ENCODE assay signal across 8 cellular contexts in the genomic region with DNA sequence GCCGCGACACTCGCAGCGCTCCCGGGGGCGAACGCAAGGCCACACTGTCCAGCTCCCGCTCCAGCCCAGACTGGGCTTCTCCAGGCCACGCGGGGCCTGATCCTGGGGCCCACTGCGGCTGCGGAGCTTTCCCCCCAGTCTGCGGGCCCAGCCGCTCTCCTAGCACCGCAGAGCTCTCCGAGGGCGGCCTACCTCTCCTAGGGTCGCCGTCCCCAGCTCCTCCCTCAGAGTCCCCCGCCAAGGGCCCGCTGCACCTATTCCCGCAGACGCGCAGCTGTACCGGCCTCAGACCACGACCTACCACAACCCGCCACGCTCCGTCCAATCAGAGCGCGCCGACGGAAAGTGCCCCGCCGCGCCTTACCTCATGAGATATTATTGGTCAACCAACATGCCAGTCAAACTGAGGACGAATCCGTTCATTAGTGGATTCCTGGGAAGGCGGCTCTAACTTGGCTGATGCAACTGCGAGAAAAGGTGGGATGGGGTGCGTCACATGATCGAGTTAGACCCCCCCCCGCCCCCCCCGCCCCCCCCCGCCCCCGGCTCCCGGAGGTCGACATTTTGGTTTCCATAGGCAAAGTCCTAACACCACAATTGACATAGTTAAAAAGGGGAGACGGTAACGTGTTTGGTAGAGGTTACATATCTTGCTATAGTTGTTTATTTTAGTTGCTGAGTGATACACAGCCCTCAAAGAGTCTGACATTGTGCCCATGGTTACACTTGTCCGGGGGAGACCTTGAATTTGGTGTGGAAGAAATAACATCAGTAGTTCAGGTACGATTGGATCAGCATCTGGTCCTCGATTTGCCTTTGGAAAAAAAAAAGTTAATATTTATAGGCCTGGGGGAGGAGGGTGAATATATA. TPM values are rescaled to one million over a fixed set of nuclear protein-coding genes. Genes with fewer than 3 reads are reported as not detected.
DNase-seq lines count a peak whose midpoint lies in the region; ATAC-seq and TF ChIP-seq lines count a peak whose summit lies in the region.

A gene (minus strand): TSS at position 278 of the 870 bp plus-strand sequence. CDS start 6,743 bp downstream, outside the sequence.

- peaks cover 0 to 5% (median 3%) of the 10 kb centered on the region in 11 experiments; a peak in 15 of 22 replicates for H3K9me3 ChIP-seq in BLaER1 treated with 17β-estradiol and CSF1 and Interleukin-3, amounts not matched to agents 10 nM and 100 nM (replicated peaks in 1 of 11)
- H3K9me3 ChIP-seq in left lung: no peaks in the 10 kb centered on the region

- intact Hi-C loops in dendritic cell treated with granulocyte-macrophage colony-stimulating factor and Interleukin-4, amounts not matched to agents 40 ng/mL and 50 ng/mL, for 4 days (cut with micrococcal nuclease): no loop called here
- intact Hi-C loops in left lung (cut with DNase I): no loop called here

- ATAC-seq in GM19351 (IDR thresholded peaks at IDR 0.05; ENCODE audit: unreplicated experiment): peak; percentile 96
- peak; percentile 98 for ATAC-seq in HG03521 (IDR thresholded peaks at IDR 0.05; ENCODE audit: unreplicated experiment)
- peak; percentile 98 for ATAC-seq in left lung

- H3K27me3 Mint-ChIP-seq in dendritic cell treated with granulocyte-macrophage colony-stimulating factor and Interleukin-4, amounts not matched to agents 40 ng/mL and 50 ng/mL, for 4 days: no peaks in the 10 kb centered on the region

- peak within 1 kb of the TSS; percentile 90 to 98 (median 95) for H3K27ac ChIP-seq in BLaER1 treated with 17β-estradiol and CSF1 and Interleukin-3, amounts not matched to agents 10 nM and 100 nM
- peak within 1 kb of the TSS; percentile 91 to 92 for H3K27ac ChIP-seq in left lung

- TF ChIP-seq CTCF in left lung (IDR thresholded peaks at IDR 0.05): no peak

- H3K27me3 ChIP-seq in BLaER1 treated with 17β-estradiol and CSF1 and Interleukin-3, amounts not matched to agents 10 nM and 100 nM: no peaks in the 10 kb centered on the region
- no peaks in the 10 kb centered on the region for H3K27me3 ChIP-seq in left lung

- peak within 1 kb of the TSS; percentile 89 to 99 (median 95) for H3K9ac ChIP-seq in BLaER1 treated with 17β-estradiol and CSF1 and Interleukin-3, amounts not matched to agents 10 nM and 100 nM

- peaks cover 19% of the 10 kb centered on the region for H3K36me3 Mint-ChIP-seq in dendritic cell treated with granulocyte-macrophage colony-stimulating factor and Interleukin-4, amounts not matched to agents 40 ng/mL and 50 ng/mL, for 4 days (ENCODE audit: low read depth)

- peaks cover 8 to 33% (median 19%) of the 10 kb centered on the region in 11 experiments; a peak in 12 of 22 replicates for H4K20me1 ChIP-seq in BLaER1 treated with 17β-estradiol and CSF1 and Interleukin-3, amounts not matched to agents 10 nM and 100 nM

- peak within 1 kb of the TSS; percentile 97 for H3K27ac Mint-ChIP-seq in dendritic cell treated with granulocyte-macrophage colony-stimulating factor and Interleukin-4, amounts not matched to agents 40 ng/mL and 50 ng/mL, for 4 days

- H3K4me3 ChIP-seq in BLaER1 treated with 17β-estradiol and CSF1 and Interleukin-3, amounts not matched to agents 10 nM and 100 nM: peak within 1 kb of the TSS; percentile 62 to 93 (median 88)
- peak within 1 kb of the TSS; percentile 75 to 83 for H3K4me3 ChIP-seq in left lung

- H3K9me3 Mint-ChIP-seq in dendritic cell treated with granulocyte-macrophage colony-stimulating factor and Interleukin-4, amounts not matched to agents 40 ng/mL and 50 ng/mL, for 4 days: no peaks in the 10 kb centered on the region

- H3K4me1 ChIP-seq in BLaER1 treated with 17β-estradiol and CSF1 and Interleukin-3, amounts not matched to agents 10 nM and 100 nM: peaks cover 19 to 31% (median 23%) of the 10 kb centered on the region in 10 experiments
- H3K4me1 ChIP-seq in left lung: peaks cover 0 to 22% of the 10 kb centered on the region in 2 donors

- peak within 1 kb of the TSS; percentile 91 for H3K4me3 Mint-ChIP-seq in dendritic cell treated with granulocyte-macrophage colony-stimulating factor and Interleukin-4, amounts not matched to agents 40 ng/mL and 50 ng/mL, for 4 days

- peak; percentile 99 for DNase-seq in NCI-H748 (lab: John Stamatoyannopoulos, UW; ENCODE audit: unreplicated experiment)
- peak; percentile 82 to 97 for DNase-seq in activated CD4-positive, alpha-beta T cell treated with anti-CD3 and anti-CD28 coated beads, Interleukin-2, amount 50 U/mL, for 24 hours (ENCODE audit: low read depth in 1 of 2, low spot score in 1 of 2)
- DNase-seq in left lung: peak; percentile 96
- peak; percentile 89 to 90 for DNase-seq in stimulated activated CD4-positive, alpha-beta T cell treated with anti-CD3 and anti-CD28 coated beads, Interleukin-2, amount 100 ng/mL, for 48 hours

- H3K36me3 ChIP-seq in BLaER1 treated with 17β-estradiol and CSF1 and Interleukin-3, amounts not matched to agents 10 nM and 100 nM: peaks cover 14 to 25% (median 19%) of the 10 kb centered on the region in 11 experiments; a peak in 21 of 22 replicates
- peaks cover 0 to 8% of the 10 kb centered on the region in 2 donors for H3K36me3 ChIP-seq in left lung

- peaks cover 7% of the 10 kb centered on the region for H3K4me1 Mint-ChIP-seq in dendritic cell treated with granulocyte-macrophage colony-stimulating factor and Interleukin-4, amounts not matched to agents 40 ng/mL and 50 ng/mL, for 4 days (ENCODE audit: low read depth)

- H3K4me2 ChIP-seq in BLaER1 treated with 17β-estradiol and CSF1 and Interleukin-3, amounts not matched to agents 10 nM and 100 nM: peak within 1 kb of the TSS; percentile 80 to 92 (median 85)

RNA-seq across cellular contexts. Expression of the gene that starts here (rescaled TPM):
- total RNA-seq in left lung: 100 to 1,000 TPM; 100 to 111 TPM

Comparison
In these comparisons a context has a peak if more than half of its experiments do, and no peak if none do; other contexts are left out.
1. Peak in every context shown above with its lines: DNase-seq, ATAC-seq, H3K4me3 ChIP-seq and H3K27ac ChIP-seq.